1 cellular context compared by ENCODE assay signal in the genomic region with DNA sequence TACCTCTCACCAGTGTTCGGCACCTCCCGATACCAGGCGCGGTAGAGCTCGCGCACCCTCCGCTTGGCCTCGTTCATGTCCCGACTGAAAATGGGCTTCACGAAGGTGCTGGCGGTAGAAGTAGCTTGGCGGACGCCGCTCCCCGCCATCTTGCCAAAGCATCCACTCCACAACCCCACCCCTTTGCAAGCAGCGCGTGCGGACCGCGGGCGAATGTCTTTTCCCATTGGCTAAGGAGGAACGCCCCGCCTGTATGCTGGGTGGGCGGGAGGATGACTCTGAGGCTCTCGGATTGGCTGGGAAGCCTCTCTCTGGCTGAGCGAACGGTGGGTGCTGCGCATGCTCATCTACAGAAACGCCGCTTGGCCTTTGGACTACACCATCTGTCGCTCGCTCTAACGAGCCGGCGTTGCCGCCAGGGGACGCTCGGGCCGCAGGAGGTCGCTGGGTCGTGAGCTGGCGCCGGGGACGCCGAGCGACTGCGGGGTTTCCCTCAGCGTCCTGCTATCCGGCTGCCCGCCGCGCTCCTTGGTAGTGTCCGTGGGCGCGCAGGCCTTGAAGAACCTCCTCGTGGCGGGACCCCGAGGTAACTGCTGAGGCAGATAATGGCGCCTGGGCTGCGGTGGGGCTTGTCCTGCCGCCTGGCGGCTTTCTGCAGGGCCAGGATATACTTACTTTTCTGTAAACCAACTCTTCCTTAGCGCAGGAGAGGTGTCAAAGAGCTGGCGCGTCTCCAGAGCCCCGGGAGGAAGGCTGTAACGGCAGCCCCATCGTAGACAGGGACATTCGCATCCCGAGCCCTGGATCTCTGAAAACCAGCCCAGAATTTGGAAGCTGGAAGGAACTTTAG.
TF ChIP-seq lines count a peak whose summit lies in the region.

A gene (minus strand): TSS at position 177 of the 850 bp plus-strand sequence. CDS start 28 bp downstream, at position 149.

TF ChIP-seq in WTC11, 78 proteins besides CTCF, POLR2A, EP300 and RAD21 (continued from another document and continues in another):
- TF ChIP-seq, protein P1, sequence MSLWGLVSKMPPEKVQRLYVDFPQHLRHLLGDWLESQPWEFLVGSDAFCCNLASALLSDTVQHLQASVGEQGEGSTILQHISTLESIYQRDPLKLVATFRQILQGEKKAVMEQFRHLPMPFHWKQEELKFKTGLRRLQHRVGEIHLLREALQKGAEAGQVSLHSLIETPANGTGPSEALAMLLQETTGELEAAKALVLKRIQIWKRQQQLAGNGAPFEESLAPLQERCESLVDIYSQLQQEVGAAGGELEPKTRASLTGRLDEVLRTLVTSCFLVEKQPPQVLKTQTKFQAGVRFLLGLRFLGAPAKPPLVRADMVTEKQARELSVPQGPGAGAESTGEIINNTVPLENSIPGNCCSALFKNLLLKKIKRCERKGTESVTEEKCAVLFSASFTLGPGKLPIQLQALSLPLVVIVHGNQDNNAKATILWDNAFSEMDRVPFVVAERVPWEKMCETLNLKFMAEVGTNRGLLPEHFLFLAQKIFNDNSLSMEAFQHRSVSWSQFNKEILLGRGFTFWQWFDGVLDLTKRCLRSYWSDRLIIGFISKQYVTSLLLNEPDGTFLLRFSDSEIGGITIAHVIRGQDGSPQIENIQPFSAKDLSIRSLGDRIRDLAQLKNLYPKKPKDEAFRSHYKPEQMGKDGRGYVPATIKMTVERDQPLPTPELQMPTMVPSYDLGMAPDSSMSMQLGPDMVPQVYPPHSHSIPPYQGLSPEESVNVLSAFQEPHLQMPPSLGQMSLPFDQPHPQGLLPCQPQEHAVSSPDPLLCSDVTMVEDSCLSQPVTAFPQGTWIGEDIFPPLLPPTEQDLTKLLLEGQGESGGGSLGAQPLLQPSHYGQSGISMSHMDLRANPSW (CRISPR knock-in tag; conservative IDR thresholded peaks at IDR 0.05; ENCODE audit: low read depth), result no peak
- TF ChIP-seq TEAD4 (CRISPR knock-in tag; IDR thresholded peaks at IDR 0.05) (peak; percentile 14; the same call in 1 of the 2 replicates), ZNF138 (CRISPR knock-in tag; conservative IDR thresholded peaks at IDR 0.05) (no peak), ZNF232 (CRISPR knock-in tag; IDR thresholded peaks at IDR 0.05) (no peak), JUN (CRISPR knock-in tag; IDR thresholded peaks at IDR 0.05) (no peak), FOXP1 (CRISPR knock-in tag; IDR thresholded peaks at IDR 0.05; ENCODE audit: borderline replicate concordance) (peak; percentile 96), NR1H2 (CRISPR knock-in tag; IDR thresholded peaks at IDR 0.05) (no peak), OVOL2 (CRISPR knock-in tag; IDR thresholded peaks at IDR 0.05; ENCODE audit: borderline replicate concordance) (no peak), RORB (CRISPR knock-in tag; IDR thresholded peaks at IDR 0.05) (no peak), GABPB1 (CRISPR knock-in tag; IDR thresholded peaks at IDR 0.05) (peak; percentile 20; the same call in 1 of the 2 replicates), ESRRA (CRISPR knock-in tag; IDR thresholded peaks at IDR 0.05; ENCODE audit: borderline replicate concordance) (no peak), SOX15 (CRISPR knock-in tag; IDR thresholded peaks at IDR 0.05) (no peak), EMX1 (CRISPR knock-in tag; IDR thresholded peaks at IDR 0.05) (no peak), CBFB (CRISPR knock-in tag; IDR thresholded peaks at IDR 0.05; ENCODE audit: low read depth) (no peak), FOXJ3 (CRISPR knock-in tag; IDR thresholded peaks at IDR 0.05; ENCODE audit: borderline replicate concordance) (no peak), HMGA2 (CRISPR knock-in tag; IDR thresholded peaks at IDR 0.05) (no peak), TP53 (CRISPR knock-in tag; IDR thresholded peaks at IDR 0.05) (no peak), SMAD3 (CRISPR knock-in tag; IDR thresholded peaks at IDR 0.05; ENCODE audit: borderline replicate concordance) (peak; percentile 18; the same call in 1 of the 2 replicates), PRRX2 (CRISPR knock-in tag; IDR thresholded peaks at IDR 0.05) (no peak), TCF7 (CRISPR knock-in tag; IDR thresholded peaks at IDR 0.05; ENCODE audit: low read depth) (no peak), MXD4 (CRISPR knock-in tag; IDR thresholded peaks at IDR 0.05; ENCODE audit: borderline replicate concordance) (no peak), ZNF219 (CRISPR knock-in tag; IDR thresholded peaks at IDR 0.05; ENCODE audit: borderline replicate concordance) (no peak), ETV6 (CRISPR knock-in tag; IDR thresholded peaks at IDR 0.05) (no peak), ATF1 (CRISPR knock-in tag; IDR thresholded peaks at IDR 0.05) (0 out of 2 replicates have a peak, but pooled peaks have one; percentile 0), ZNF671 (CRISPR knock-in tag; IDR thresholded peaks at IDR 0.05) (no peak)
- TF ChIP-seq, protein P2, sequence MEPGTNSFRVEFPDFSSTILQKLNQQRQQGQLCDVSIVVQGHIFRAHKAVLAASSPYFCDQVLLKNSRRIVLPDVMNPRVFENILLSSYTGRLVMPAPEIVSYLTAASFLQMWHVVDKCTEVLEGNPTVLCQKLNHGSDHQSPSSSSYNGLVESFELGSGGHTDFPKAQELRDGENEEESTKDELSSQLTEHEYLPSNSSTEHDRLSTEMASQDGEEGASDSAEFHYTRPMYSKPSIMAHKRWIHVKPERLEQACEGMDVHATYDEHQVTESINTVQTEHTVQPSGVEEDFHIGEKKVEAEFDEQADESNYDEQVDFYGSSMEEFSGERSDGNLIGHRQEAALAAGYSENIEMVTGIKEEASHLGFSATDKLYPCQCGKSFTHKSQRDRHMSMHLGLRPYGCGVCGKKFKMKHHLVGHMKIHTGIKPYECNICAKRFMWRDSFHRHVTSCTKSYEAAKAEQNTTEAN (CRISPR knock-in tag; IDR thresholded peaks at IDR 0.05), result peak; percentile 94; the same call in 1 of the 2 replicates
- TF ChIP-seq, protein P3, sequence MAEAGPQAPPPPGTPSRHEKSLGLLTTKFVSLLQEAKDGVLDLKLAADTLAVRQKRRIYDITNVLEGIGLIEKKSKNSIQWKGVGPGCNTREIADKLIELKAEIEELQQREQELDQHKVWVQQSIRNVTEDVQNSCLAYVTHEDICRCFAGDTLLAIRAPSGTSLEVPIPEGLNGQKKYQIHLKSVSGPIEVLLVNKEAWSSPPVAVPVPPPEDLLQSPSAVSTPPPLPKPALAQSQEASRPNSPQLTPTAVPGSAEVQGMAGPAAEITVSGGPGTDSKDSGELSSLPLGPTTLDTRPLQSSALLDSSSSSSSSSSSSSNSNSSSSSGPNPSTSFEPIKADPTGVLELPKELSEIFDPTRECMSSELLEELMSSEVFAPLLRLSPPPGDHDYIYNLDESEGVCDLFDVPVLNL (CRISPR knock-in tag; IDR thresholded peaks at IDR 0.05; ENCODE audit: borderline replicate concordance, low read depth), result no peak; the same call in 1 of the 2 replicates
- TF ChIP-seq, protein P4, sequence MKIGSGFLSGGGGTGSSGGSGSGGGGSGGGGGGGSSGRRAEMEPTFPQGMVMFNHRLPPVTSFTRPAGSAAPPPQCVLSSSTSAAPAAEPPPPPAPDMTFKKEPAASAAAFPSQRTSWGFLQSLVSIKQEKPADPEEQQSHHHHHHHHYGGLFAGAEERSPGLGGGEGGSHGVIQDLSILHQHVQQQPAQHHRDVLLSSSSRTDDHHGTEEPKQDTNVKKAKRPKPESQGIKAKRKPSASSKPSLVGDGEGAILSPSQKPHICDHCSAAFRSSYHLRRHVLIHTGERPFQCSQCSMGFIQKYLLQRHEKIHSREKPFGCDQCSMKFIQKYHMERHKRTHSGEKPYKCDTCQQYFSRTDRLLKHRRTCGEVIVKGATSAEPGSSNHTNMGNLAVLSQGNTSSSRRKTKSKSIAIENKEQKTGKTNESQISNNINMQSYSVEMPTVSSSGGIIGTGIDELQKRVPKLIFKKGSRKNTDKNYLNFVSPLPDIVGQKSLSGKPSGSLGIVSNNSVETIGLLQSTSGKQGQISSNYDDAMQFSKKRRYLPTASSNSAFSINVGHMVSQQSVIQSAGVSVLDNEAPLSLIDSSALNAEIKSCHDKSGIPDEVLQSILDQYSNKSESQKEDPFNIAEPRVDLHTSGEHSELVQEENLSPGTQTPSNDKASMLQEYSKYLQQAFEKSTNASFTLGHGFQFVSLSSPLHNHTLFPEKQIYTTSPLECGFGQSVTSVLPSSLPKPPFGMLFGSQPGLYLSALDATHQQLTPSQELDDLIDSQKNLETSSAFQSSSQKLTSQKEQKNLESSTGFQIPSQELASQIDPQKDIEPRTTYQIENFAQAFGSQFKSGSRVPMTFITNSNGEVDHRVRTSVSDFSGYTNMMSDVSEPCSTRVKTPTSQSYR (CRISPR knock-in tag; IDR thresholded peaks at IDR 0.05), result 0 out of 2 replicates have a peak, but pooled peaks have one; percentile 78
- TF ChIP-seq, protein P5, sequence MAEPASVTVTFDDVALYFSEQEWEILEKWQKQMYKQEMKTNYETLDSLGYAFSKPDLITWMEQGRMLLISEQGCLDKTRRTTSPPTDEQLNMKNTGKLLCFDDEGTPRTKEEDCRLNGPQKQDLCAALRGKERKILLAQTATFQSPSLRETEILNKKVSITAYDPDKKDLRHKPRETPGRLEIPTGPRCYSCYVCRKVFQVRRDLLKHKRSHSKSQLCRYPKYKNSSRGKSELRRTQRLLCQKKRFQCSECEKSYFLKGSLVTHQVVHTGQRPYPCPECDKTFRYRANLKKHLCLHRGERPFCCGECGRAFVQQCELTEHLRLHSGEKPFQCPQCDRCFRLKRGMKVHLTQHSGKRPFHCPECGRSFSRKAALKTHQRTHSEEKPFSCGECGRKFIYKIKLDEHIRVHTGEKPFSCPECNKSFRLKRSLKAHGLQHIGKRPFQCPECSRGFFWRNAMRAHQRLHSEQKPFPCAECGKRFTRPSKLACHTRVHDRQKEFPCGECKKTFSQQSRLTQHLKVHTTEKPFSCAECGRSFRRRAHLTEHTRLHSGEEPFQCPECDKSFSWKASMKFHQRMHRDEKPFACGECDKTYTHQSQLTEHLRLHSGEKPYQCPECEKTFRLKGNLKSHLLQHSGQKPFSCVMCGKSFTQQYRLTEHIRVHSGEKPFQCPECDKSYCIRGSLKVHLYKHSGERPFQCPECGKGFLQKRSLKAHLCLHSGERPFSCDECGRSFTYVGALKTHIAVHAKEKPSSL (CRISPR knock-in tag; conservative IDR thresholded peaks at IDR 0.05), result no peak
- TF ChIP-seq, protein P6, sequence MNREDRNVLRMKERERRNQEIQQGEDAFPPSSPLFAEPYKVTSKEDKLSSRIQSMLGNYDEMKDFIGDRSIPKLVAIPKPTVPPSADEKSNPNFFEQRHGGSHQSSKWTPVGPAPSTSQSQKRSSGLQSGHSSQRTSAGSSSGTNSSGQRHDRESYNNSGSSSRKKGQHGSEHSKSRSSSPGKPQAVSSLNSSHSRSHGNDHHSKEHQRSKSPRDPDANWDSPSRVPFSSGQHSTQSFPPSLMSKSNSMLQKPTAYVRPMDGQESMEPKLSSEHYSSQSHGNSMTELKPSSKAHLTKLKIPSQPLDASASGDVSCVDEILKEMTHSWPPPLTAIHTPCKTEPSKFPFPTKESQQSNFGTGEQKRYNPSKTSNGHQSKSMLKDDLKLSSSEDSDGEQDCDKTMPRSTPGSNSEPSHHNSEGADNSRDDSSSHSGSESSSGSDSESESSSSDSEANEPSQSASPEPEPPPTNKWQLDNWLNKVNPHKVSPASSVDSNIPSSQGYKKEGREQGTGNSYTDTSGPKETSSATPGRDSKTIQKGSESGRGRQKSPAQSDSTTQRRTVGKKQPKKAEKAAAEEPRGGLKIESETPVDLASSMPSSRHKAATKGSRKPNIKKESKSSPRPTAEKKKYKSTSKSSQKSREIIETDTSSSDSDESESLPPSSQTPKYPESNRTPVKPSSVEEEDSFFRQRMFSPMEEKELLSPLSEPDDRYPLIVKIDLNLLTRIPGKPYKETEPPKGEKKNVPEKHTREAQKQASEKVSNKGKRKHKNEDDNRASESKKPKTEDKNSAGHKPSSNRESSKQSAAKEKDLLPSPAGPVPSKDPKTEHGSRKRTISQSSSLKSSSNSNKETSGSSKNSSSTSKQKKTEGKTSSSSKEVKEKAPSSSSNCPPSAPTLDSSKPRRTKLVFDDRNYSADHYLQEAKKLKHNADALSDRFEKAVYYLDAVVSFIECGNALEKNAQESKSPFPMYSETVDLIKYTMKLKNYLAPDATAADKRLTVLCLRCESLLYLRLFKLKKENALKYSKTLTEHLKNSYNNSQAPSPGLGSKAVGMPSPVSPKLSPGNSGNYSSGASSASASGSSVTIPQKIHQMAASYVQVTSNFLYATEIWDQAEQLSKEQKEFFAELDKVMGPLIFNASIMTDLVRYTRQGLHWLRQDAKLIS (CRISPR knock-in tag; IDR thresholded peaks at IDR 0.05; ENCODE audit: borderline replicate concordance), result 0 out of 2 replicates have a peak, but pooled peaks have one; percentile 41
- TF ChIP-seq, protein P7, sequence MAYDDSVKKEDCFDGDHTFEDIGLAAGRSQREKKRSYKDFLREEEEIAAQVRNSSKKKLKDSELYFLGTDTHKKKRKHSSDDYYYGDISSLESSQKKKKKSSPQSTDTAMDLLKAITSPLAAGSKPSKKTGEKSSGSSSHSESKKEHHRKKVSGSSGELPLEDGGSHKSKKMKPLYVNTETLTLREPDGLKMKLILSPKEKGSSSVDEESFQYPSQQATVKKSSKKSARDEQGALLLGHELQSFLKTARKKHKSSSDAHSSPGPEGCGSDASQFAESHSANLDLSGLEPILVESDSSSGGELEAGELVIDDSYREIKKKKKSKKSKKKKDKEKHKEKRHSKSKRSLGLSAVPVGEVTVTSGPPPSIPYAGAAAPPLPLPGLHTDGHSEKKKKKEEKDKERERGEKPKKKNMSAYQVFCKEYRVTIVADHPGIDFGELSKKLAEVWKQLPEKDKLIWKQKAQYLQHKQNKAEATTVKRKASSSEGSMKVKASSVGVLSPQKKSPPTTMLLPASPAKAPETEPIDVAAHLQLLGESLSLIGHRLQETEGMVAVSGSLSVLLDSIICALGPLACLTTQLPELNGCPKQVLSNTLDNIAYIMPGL (CRISPR knock-in tag; IDR thresholded peaks at IDR 0.05), result peak; percentile 99
- TF ChIP-seq, protein P8, sequence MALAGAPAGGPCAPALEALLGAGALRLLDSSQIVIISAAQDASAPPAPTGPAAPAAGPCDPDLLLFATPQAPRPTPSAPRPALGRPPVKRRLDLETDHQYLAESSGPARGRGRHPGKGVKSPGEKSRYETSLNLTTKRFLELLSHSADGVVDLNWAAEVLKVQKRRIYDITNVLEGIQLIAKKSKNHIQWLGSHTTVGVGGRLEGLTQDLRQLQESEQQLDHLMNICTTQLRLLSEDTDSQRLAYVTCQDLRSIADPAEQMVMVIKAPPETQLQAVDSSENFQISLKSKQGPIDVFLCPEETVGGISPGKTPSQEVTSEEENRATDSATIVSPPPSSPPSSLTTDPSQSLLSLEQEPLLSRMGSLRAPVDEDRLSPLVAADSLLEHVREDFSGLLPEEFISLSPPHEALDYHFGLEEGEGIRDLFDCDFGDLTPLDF (CRISPR knock-in tag; IDR thresholded peaks at IDR 0.05), result no peak
- TF ChIP-seq, protein P9, sequence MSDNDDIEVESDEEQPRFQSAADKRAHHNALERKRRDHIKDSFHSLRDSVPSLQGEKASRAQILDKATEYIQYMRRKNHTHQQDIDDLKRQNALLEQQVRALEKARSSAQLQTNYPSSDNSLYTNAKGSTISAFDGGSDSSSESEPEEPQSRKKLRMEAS (CRISPR knock-in tag; IDR thresholded peaks at IDR 0.05), result peak; percentile 89
- TF ChIP-seq, protein P10, sequence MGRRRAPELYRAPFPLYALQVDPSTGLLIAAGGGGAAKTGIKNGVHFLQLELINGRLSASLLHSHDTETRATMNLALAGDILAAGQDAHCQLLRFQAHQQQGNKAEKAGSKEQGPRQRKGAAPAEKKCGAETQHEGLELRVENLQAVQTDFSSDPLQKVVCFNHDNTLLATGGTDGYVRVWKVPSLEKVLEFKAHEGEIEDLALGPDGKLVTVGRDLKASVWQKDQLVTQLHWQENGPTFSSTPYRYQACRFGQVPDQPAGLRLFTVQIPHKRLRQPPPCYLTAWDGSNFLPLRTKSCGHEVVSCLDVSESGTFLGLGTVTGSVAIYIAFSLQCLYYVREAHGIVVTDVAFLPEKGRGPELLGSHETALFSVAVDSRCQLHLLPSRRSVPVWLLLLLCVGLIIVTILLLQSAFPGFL (CRISPR knock-in tag; IDR thresholded peaks at IDR 0.05; ENCODE audit: borderline replicate concordance), result no peak
- TF ChIP-seq, protein P11, sequence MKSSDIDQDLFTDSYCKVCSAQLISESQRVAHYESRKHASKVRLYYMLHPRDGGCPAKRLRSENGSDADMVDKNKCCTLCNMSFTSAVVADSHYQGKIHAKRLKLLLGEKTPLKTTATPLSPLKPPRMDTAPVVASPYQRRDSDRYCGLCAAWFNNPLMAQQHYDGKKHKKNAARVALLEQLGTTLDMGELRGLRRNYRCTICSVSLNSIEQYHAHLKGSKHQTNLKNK (CRISPR knock-in tag; IDR thresholded peaks at IDR 0.05), result no peak
